ENCODE assay signal across 16 cellular contexts in genomic region chr21:26800001-26800400, GRCh38. TPM values are rescaled to one million over a fixed set of nuclear protein-coding genes. Genes with fewer than 3 reads are reported as not detected.
DNase-seq lines count a peak whose midpoint lies in the region; ATAC-seq, FAIRE-seq and TF ChIP-seq lines count a peak whose summit lies in the region.
"Had no signal": no experiment of that assay in that cellular context is flagged by ENCODE, and none has a peak within 500 bp of the region (broad histone marks: within the 10 kb centered on the region; RNA-seq: fewer than 3 reads in every experiment).

No MANE protein-coding gene starts in this region.

- H3K27ac ChIP-seq in astrocyte (ENCODE audit: low read depth, low read length) (no peak overlapping the region), heart left ventricle (peak overlapping the region; percentile 37 to 87 (median 74)), ovary (peak overlapping the region; percentile 77 to 78), urinary bladder (ENCODE audit: low read depth) (peak overlapping the region; percentile 62), A673 (ENCODE audit: low read depth, low read length, poor library complexity, severe bottlenecking) (no peak overlapping the region)
- H3K27ac ChIP-seq: SJSA1 had no signal

- ATAC-seq in heart left ventricle, result peak in 3 of 4 donors; percentile 24 to 54 (median 27)
- no peak for ATAC-seq in GM18861 (IDR thresholded peaks at IDR 0.05; ENCODE audit: unreplicated experiment)

- no peaks in the 10 kb centered on the region for H3K27me3 ChIP-seq in astrocyte (ENCODE audit: insufficient read depth, low read length)
- H3K27me3 ChIP-seq in heart left ventricle, result no peaks in the 10 kb centered on the region
- no peaks in the 10 kb centered on the region for H3K27me3 ChIP-seq in ovary
- no peaks in the 10 kb centered on the region for H3K27me3 ChIP-seq in A673 (replicated peaks; ENCODE audit: insufficient read depth, low read depth, low read length, poor library complexity)
- H3K27me3 ChIP-seq: SJSA1, spleen had no signal

- peaks cover 3% of the 10 kb centered on the region for H3K9me3 Mint-ChIP-seq in astrocyte (ENCODE audit: unreplicated experiment)

- H3K9ac ChIP-seq in astrocyte (ENCODE audit: low read length), result no peak overlapping the region

- H3K79me2 ChIP-seq in astrocyte (ENCODE audit: insufficient read depth, low read length), result no peaks in the 10 kb centered on the region

- peaks cover 19% of the 10 kb centered on the region for H3K4me1 Mint-ChIP-seq in astrocyte (ENCODE audit: low read depth, unreplicated experiment)

- H3K4me1 ChIP-seq in astrocyte (ENCODE audit: insufficient read depth, low read length) (peaks cover 3% of the 10 kb centered on the region), heart left ventricle (peaks cover 0 to 68% (median 15%) of the 10 kb centered on the region in 12 donors), ovary (ENCODE audit: insufficient read depth) (peaks cover 24% of the 10 kb centered on the region), urinary bladder (ENCODE audit: insufficient read depth) (no peaks in the 10 kb centered on the region), A673 (ENCODE audit: insufficient read depth, low read length, poor library complexity, severe bottlenecking) (peaks cover 34% of the 10 kb centered on the region)
- H3K4me1 ChIP-seq: spleen had no signal

- TF ChIP-seq POLR2A in heart left ventricle (IDR thresholded peaks at IDR 0.05), result no peak
- TF ChIP-seq POLR2A in ovary (IDR thresholded peaks at IDR 0.05), result no peak

- no peak overlapping the region for H3K4me2 ChIP-seq in astrocyte (ENCODE audit: low read length)

- no peak overlapping the region for H3K4me3 Mint-ChIP-seq in astrocyte (ENCODE audit: unreplicated experiment)

- no peak overlapping the region for H2AFZ ChIP-seq in astrocyte (ENCODE audit: low read depth, low read length)

- CTCF ChIA-PET in A673 (lab: Charles Lee), result no interaction called here

- DNase-seq in astrocyte (ENCODE audit: low read depth) (no peak), heart left ventricle (peak in 1 of 5 donors; percentile 43), ovary (peak; percentile 75 to 84 (median 78)), A673 (ENCODE audit: low spot score) (no peak), NCI-H2029 treated with DMSO at 0.1 percent for 48 hours (lab: John Stamatoyannopoulos, UW) (no peak)
- DNase-seq: activated naive CD4-positive, alpha-beta T cell treated with Interleukin-2 at 50 U/mL for 16 hours; DMS153; effector memory CD4-positive, alpha-beta T cell; NCI-H446; spleen; stimulated activated naive CD4-positive, alpha-beta T cell; T1000 had no signal

- TF ChIP-seq EP300 in ovary (IDR thresholded peaks at IDR 0.05), result no peak

- peak overlapping the region; percentile 34 for H3K27ac Mint-ChIP-seq in astrocyte (ENCODE audit: unreplicated experiment)

- POLR2A ChIA-PET in A673 (lab: Charles Lee; ENCODE audit: low non-redundant PET), result no interaction called here

- no peaks in the 10 kb centered on the region for H3K27me3 Mint-ChIP-seq in astrocyte (ENCODE audit: low read depth, unreplicated experiment)

- WGBS in heart left ventricle, 4 donors, result 38 to 68% (median 49%) methylated on average over 3 of the region's 3 CpGs
- 1 to 9% (median 5%) methylated on average over 3 of the region's 3 CpGs for WGBS in ovary, 3 donors
- 57% methylated on average over 3 of the region's 3 CpGs for WGBS in urinary bladder

- no TSS peak for BruUV-seq in A673 (replicated peaks; lab: Mats Ljungman, UMichigan)

- H3K4me3 ChIP-seq in astrocyte (ENCODE audit: insufficient read depth, low read depth, low read length) (no peak overlapping the region), heart left ventricle (no peak overlapping the region), ovary (no peak overlapping the region), urinary bladder (ENCODE audit: low read depth, low read length) (no peak overlapping the region), A673 (ENCODE audit: low read depth, low read length, poor library complexity, severe bottlenecking) (no peak overlapping the region)
- H3K4me3 ChIP-seq: SJSA1, spleen had no signal

- H4K20me1 ChIP-seq in astrocyte (ENCODE audit: insufficient read depth, low read length), result no peaks in the 10 kb centered on the region

- FAIRE-seq in astrocyte (lab: Jason Lieb, UNC), result no peak
- FAIRE-seq: frontal cortex had no signal

- TF ChIP-seq CTCF in astrocyte (IDR thresholded peaks at IDR 0.05; ENCODE audit: insufficient read depth, low read depth, low read length) (no peak), heart left ventricle (IDR thresholded peaks at IDR 0.05) (no peak), ovary (IDR thresholded peaks at IDR 0.05) (no peak), A673 (conservative IDR thresholded peaks at IDR 0.05; ENCODE audit: low read depth, low read length) (no peak)

- H3K9me3 ChIP-seq in astrocyte (ENCODE audit: insufficient read depth, low read depth, low read length) (no peaks in the 10 kb centered on the region), heart left ventricle (no peaks in the 10 kb centered on the region), ovary (no peaks in the 10 kb centered on the region), A673 (ENCODE audit: low read depth, low read length, poor library complexity, severe bottlenecking) (no peaks in the 10 kb centered on the region)
- H3K9me3 ChIP-seq: SJSA1, spleen had no signal

- H3K36me3 Mint-ChIP-seq in astrocyte (ENCODE audit: low read depth, unreplicated experiment), result no peaks in the 10 kb centered on the region

- intact Hi-C loops in heart left ventricle (cut with DNase I), result loop anchor here in 1 of 10 donors (5.0 kb wide), 1 partner anchor 42 kb away; no protein-coding TSS in a partner anchor
- intact Hi-C loops in ovary (cut with DNase I), result loop anchor here in 2 of 4 donors (2.0 to 5.0 kb wide), 2 partner anchors 45 to 47 kb away; partner anchors contain the start of gene ADAMTS1 (in 2 of the 2)
- intact Hi-C loops in A673 (cut with micrococcal nuclease; ENCODE audit: unreplicated experiment), result no loop called here

- H3K36me3 ChIP-seq in astrocyte (ENCODE audit: insufficient read depth, low read length) (no peaks in the 10 kb centered on the region), heart left ventricle (no peaks in the 10 kb centered on the region), ovary (no peaks in the 10 kb centered on the region), urinary bladder (ENCODE audit: insufficient read depth) (no peaks in the 10 kb centered on the region), A673 (ENCODE audit: insufficient read depth, low read length, poor library complexity, severe bottlenecking) (no peaks in the 10 kb centered on the region)
- H3K36me3 ChIP-seq: SJSA1, spleen had no signal

RNA-seq across cellular contexts. Expression of gene ADAMTS1, which starts 45.2 kb away (rescaled TPM):
- total RNA-seq in astrocyte, result 139 and 141 TPM in 2 replicates
- 10 to 100 TPM; 27.5 to 87.8 (median 61.6) TPM for total RNA-seq in heart left ventricle
- polyA plus RNA-seq in heart left ventricle, result 10 to 100 TPM; 14.8 to 29.9 TPM
- total RNA-seq in ovary, result 100 to 1,000 TPM; 212 to 532 (median 297) TPM
- polyA plus RNA-seq in ovary, result 100 to 1,000 TPM in 1 of 2 donors, 10 to 100 TPM in 1; 93.7 to 155 TPM
- total RNA-seq in urinary bladder, result 96.6 TPM
- polyA plus RNA-seq in urinary bladder, result 299 TPM
- 14.0 and 17.9 TPM in 2 replicates for total RNA-seq in A673 (2021)

Comparison
In these comparisons a context has a peak if more than half of its experiments do, and no peak if none do; other contexts are left out.
1. DNase-seq: peak in ovary (5 of 5); none in astrocyte (single experiment), A673 (single experiment) and NCI-H2029 treated with DMSO at 0.1 percent for 48 hours (single experiment).
2. H3K27ac ChIP-seq: peak in heart left ventricle (12 of 12), ovary (2 of 2) and urinary bladder (single experiment); none in astrocyte (single experiment) and A673 (single experiment).